ENCODE assay signal across 8 cellular contexts in genomic region chr4:127622923-127623754, GRCh38. TPM values are rescaled to one million over a fixed set of nuclear protein-coding genes. Genes with fewer than 3 reads are reported as not detected.
DNase-seq lines count a peak whose midpoint lies in the region; ATAC-seq and TF ChIP-seq lines count a peak whose summit lies in the region.

No MANE protein-coding gene starts in this region.

- DNase-seq in GM03348 (ENCODE audit: low spot score) (peak; percentile 59), cardiac muscle cell (ENCODE audit: low read depth in 1 of 2, low spot score in 1 of 2) (peak; percentile 43 to 54), osteocyte (ENCODE audit: extremely low spot score, unreplicated experiment) (no peak), SHP77 (lab: John Stamatoyannopoulos, UW) (no peak)
- peak; percentile 5 for DNase-seq in activated CD8-positive, alpha-beta T cell treated with anti-CD3 and anti-CD28 coated beads for 36 hours

- H3K9me3 Mint-ChIP-seq in activated CD8-positive, alpha-beta T cell treated with anti-CD3 and anti-CD28 coated beads for 36 hours, result peaks cover 3% of the 10 kb centered on the region
- H3K9me3 Mint-ChIP-seq in osteocyte (ENCODE audit: unreplicated experiment), result no peaks in the 10 kb centered on the region

- no peaks in the 10 kb centered on the region for H3K36me3 ChIP-seq in cardiac muscle cell

- POLR2A ChIA-PET in activated CD8-positive, alpha-beta T cell treated with anti-CD3 and anti-CD28 coated beads for 36 hours (lab: Charles Lee), result no interaction called here

- ATAC-seq in HG02938 (IDR thresholded peaks at IDR 0.05; ENCODE audit: unreplicated experiment), result peak; percentile 57
- peak; percentile 61 for ATAC-seq in activated CD8-positive, alpha-beta T cell treated with anti-CD3 and anti-CD28 coated beads for 36 hours
- no peak for ATAC-seq in HG02798 (IDR thresholded peaks at IDR 0.05; ENCODE audit: poor library complexity, unreplicated experiment)
- no peak for ATAC-seq in GM21576 (IDR thresholded peaks at IDR 0.05; ENCODE audit: unreplicated experiment)

- CTCF ChIA-PET in activated CD8-positive, alpha-beta T cell treated with anti-CD3 and anti-CD28 coated beads for 36 hours (lab: Charles Lee), result interaction anchor here (0.7 kb wide), 2 partner anchors 36 to 183 kb away, joined by 3 read pairs; no protein-coding TSS in a partner anchor

- H3K4me1 ChIP-seq in cardiac muscle cell (ENCODE audit: low read depth), result no peaks in the 10 kb centered on the region

- no peak for TF ChIP-seq CTCF in activated CD8-positive, alpha-beta T cell treated with anti-CD3 and anti-CD28 coated beads for 36 hours (IDR thresholded peaks at IDR 0.05)
- TF ChIP-seq CTCF in cardiac muscle cell (IDR thresholded peaks at IDR 0.05; ENCODE audit: low read depth, low read length), result peak; percentile 38
- peak; percentile 37 for TF ChIP-seq CTCF in osteocyte (IDR thresholded peaks at IDR 0.05)

- peaks cover 34% of the 10 kb centered on the region for H3K27me3 Mint-ChIP-seq in activated CD8-positive, alpha-beta T cell treated with anti-CD3 and anti-CD28 coated beads for 36 hours
- peaks cover 68% of the 10 kb centered on the region for H3K27me3 Mint-ChIP-seq in osteocyte (ENCODE audit: unreplicated experiment)

- H3K4me3 ChIP-seq in cardiac muscle cell, result peak overlapping the region; percentile 32

- no peaks in the 10 kb centered on the region for H3K36me3 Mint-ChIP-seq in activated CD8-positive, alpha-beta T cell treated with anti-CD3 and anti-CD28 coated beads for 36 hours (ENCODE audit: low read depth)
- H3K36me3 Mint-ChIP-seq in osteocyte (ENCODE audit: unreplicated experiment), result no peaks in the 10 kb centered on the region

- no peaks in the 10 kb centered on the region for H3K9me3 ChIP-seq in cardiac muscle cell (ENCODE audit: low read depth)

- no peak overlapping the region for H3K27ac ChIP-seq in cardiac muscle cell

- peaks cover 3% of the 10 kb centered on the region for H3K4me1 Mint-ChIP-seq in activated CD8-positive, alpha-beta T cell treated with anti-CD3 and anti-CD28 coated beads for 36 hours (ENCODE audit: low read depth)
- peaks cover 10% of the 10 kb centered on the region for H3K4me1 Mint-ChIP-seq in osteocyte (ENCODE audit: unreplicated experiment)

- intact Hi-C loops in activated CD8-positive, alpha-beta T cell treated with anti-CD3 and anti-CD28 coated beads for 36 hours (cut with micrococcal nuclease), result no loop called here

- no peak overlapping the region for H3K27ac Mint-ChIP-seq in activated CD8-positive, alpha-beta T cell treated with anti-CD3 and anti-CD28 coated beads for 36 hours
- H3K27ac Mint-ChIP-seq in osteocyte (ENCODE audit: unreplicated experiment), result no peak overlapping the region

- H3K27me3 ChIP-seq in cardiac muscle cell, result peaks cover 88% of the 10 kb centered on the region

- peak overlapping the region; percentile 43 for H3K4me3 Mint-ChIP-seq in activated CD8-positive, alpha-beta T cell treated with anti-CD3 and anti-CD28 coated beads for 36 hours
- H3K4me3 Mint-ChIP-seq in osteocyte (ENCODE audit: unreplicated experiment), result peak overlapping the region; percentile 74

RNA-seq across cellular contexts. Expression of gene INTU, which starts 9.6 kb away (rescaled TPM):
- under 1 TPM; 0.16 to 0.29 TPM for total RNA-seq in activated CD8-positive, alpha-beta T cell treated with anti-CD3 and anti-CD28 coated beads for 36 hours
- 5.0 and 18.0 TPM in 2 replicates for total RNA-seq in cardiac muscle cell
- polyA plus RNA-seq in cardiac muscle cell, result 3.9 and 10.8 TPM in 2 replicates
- 5.3 and 6.0 TPM in 2 replicates for total RNA-seq in osteocyte

Comparison
In these comparisons a context has a peak if more than half of its experiments do, and no peak if none do; other contexts are left out.
1. DNase-seq: peak in GM03348 (single experiment), activated CD8-positive, alpha-beta T cell treated with anti-CD3 and anti-CD28 coated beads for 36 hours (single experiment) and cardiac muscle cell (2 of 2); none in osteocyte (single experiment) and SHP77 (0 of 2).
2. ATAC-seq: peak in HG02938 (single experiment) and activated CD8-positive, alpha-beta T cell treated with anti-CD3 and anti-CD28 coated beads for 36 hours (single experiment); none in HG02798 (single experiment) and GM21576 (single experiment).